In the genomic region with DNA sequence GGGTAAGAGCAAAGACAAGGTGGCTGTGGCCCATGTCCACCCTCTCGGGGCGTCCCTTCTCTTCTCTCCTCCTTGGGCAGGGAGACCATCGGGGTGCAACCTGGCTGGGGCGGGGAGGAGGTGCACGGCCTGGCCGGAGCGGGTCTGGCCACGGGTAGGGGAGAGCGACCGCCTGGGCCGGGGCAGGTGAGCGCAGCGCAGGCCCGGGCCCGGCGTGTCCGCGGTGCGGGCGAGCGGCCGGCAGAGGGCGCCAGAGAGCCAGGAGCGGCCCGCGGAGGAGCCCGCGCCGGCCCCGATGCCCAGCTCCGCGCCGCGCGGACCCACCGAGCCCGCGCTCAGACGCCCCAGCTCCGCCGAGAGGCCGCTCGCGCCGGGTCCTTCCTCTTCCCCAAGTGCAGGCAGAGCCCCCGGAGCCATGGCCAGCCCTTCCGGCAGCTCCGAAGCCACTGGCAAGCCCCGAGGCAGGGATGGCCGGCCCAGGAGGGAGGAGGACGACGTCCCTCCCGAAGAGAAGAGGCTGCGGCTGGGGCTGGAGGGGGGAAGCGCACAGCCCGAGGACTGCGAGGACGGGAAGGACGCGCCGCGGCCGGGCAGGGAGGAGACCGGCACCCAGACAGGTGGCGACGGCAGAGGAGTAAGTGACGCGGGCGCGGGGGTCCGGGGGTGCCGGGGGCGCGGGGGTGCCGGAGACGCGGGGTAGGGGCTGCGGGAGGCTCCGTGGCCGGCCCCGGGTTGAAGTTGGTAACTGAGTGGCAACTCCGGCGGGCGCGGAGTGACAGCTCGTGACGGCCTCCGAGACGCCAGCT, we compare ENCODE assay signal across 8 cellular contexts.
DNase-seq lines count a peak whose midpoint lies in the region; ATAC-seq and TF ChIP-seq lines count a peak whose summit lies in the region.
"Not testable (repeated sequence)": the region's sequence is repeated elsewhere in the genome, so short reads cannot be mapped to it uniquely, and the experiment has no call there.

No MANE protein-coding gene starts in this region.

- intact Hi-C loops in activated T-helper 2 cell treated with anti-CD3 and anti-CD28 coated beads, Interferon-gamma antibody, Interleukin-2, Interleukin-4, amounts not matched to agents 10 μg/mL and 5 μg/mL and 100 μg/mL, durations not matched to agents 14 hours and 24 hours and 36 hours (cut with micrococcal nuclease) = loop anchor here (10.0 kb wide), 1 partner anchor 375 kb away; no protein-coding TSS in a partner anchor
- intact Hi-C loops in spleen (cut with DNase I; ENCODE audit: low total_unique reads) = loop anchor here (10.0 kb wide), 2 partner anchors 255 to 1405 kb away; no protein-coding TSS in a partner anchor

- H3K9me3 Mint-ChIP-seq in activated T-helper 2 cell treated with anti-CD3 and anti-CD28 coated beads, Interferon-gamma antibody, Interleukin-2, Interleukin-4, amounts not matched to agents 10 μg/mL and 5 μg/mL and 100 μg/mL, durations not matched to agents 14 hours and 24 hours and 36 hours = not testable (repeated sequence)

- H3K27me3 Mint-ChIP-seq in activated T-helper 2 cell treated with anti-CD3 and anti-CD28 coated beads, Interferon-gamma antibody, Interleukin-2, Interleukin-4, amounts not matched to agents 10 μg/mL and 5 μg/mL and 100 μg/mL, durations not matched to agents 14 hours and 24 hours and 36 hours (ENCODE audit: low read depth) = peaks cover 11% of the 10 kb centered on the region

- not testable (repeated sequence) for H3K4me3 ChIP-seq in LNCaP clone FGC (ENCODE audit: low read depth, low read length)
- H3K4me3 ChIP-seq in spleen (peak overlapping the region in 4 of 8 donors; percentile 17 to 60 (median 28)), upper lobe of left lung (peak overlapping the region in 3 of 4 donors; percentile 18 to 38 (median 30))

- H3K36me3 ChIP-seq in spleen, upper lobe of left lung: not testable (repeated sequence)

- not testable (repeated sequence) for H3K36me3 Mint-ChIP-seq in activated T-helper 2 cell treated with anti-CD3 and anti-CD28 coated beads, Interferon-gamma antibody, Interleukin-2, Interleukin-4, amounts not matched to agents 10 μg/mL and 5 μg/mL and 100 μg/mL, durations not matched to agents 14 hours and 24 hours and 36 hours (ENCODE audit: low read depth)

- TF ChIP-seq EP300 in upper lobe of left lung (IDR thresholded peaks at IDR 0.05) = not testable (repeated sequence)

- peaks cover 0 to 54% (median 6%) of the 10 kb centered on the region in 7 donors for H3K27me3 ChIP-seq in spleen (replicated peaks in 1 of 7)
- not testable (repeated sequence) for H3K27me3 ChIP-seq in upper lobe of left lung

- H3K4me3 Mint-ChIP-seq in activated T-helper 2 cell treated with anti-CD3 and anti-CD28 coated beads, Interferon-gamma antibody, Interleukin-2, Interleukin-4, amounts not matched to agents 10 μg/mL and 5 μg/mL and 100 μg/mL, durations not matched to agents 14 hours and 24 hours and 36 hours (ENCODE audit: low read depth) = not testable (repeated sequence)

- not testable (repeated sequence) for H3K4me1 ChIP-seq in spleen, upper lobe of left lung

- not testable (repeated sequence) for H3K4me1 Mint-ChIP-seq in activated T-helper 2 cell treated with anti-CD3 and anti-CD28 coated beads, Interferon-gamma antibody, Interleukin-2, Interleukin-4, amounts not matched to agents 10 μg/mL and 5 μg/mL and 100 μg/mL, durations not matched to agents 14 hours and 24 hours and 36 hours (ENCODE audit: low read depth)

- peak; percentile 71 for ATAC-seq in left lobe of liver
- not testable (repeated sequence) for ATAC-seq in upper lobe of left lung (ENCODE audit: low FRiP score in 2 of 2)

- not testable (repeated sequence) for H3K27ac ChIP-seq in spleen, upper lobe of left lung

- not testable (repeated sequence) for H3K27ac Mint-ChIP-seq in activated T-helper 2 cell treated with anti-CD3 and anti-CD28 coated beads, Interferon-gamma antibody, Interleukin-2, Interleukin-4, amounts not matched to agents 10 μg/mL and 5 μg/mL and 100 μg/mL, durations not matched to agents 14 hours and 24 hours and 36 hours

- not testable (repeated sequence) for H3K9me3 ChIP-seq in spleen, upper lobe of left lung

- 0 to 7% (median 2%) methylated on average over 11 to 86 of the region's 89 CpGs for WGBS in spleen, 5 donors
- WGBS in upper lobe of left lung, 2 donors = 0 to 5% methylated on average over 2 to 19 of the region's 89 CpGs

- TF ChIP-seq CTCF in LNCaP clone FGC (IDR thresholded peaks at IDR 0.05; ENCODE audit: control insufficient read depth, extremely low read depth, insufficient read depth) = peak; percentile 67
- peak in 7 of 11 experiments; percentile 24 to 69 (median 50) for TF ChIP-seq CTCF in spleen (IDR thresholded peaks at IDR 0.05 in 8 of 11, conservative IDR thresholded peaks at IDR 0.05 in 3 of 11)
- peak; percentile 30 to 75 (median 61) for TF ChIP-seq CTCF in upper lobe of left lung (IDR thresholded peaks at IDR 0.05)

- TF ChIP-seq POLR2A in spleen (IDR thresholded peaks at IDR 0.05); upper lobe of left lung (IDR thresholded peaks at IDR 0.05): not testable (repeated sequence)

- peak; percentile 1 for DNase-seq in EH (ENCODE audit: low read depth)
- not testable (repeated sequence) for DNase-seq in LNCaP clone FGC (ENCODE audit: low read depth)
- DNase-seq in T-helper 9 cell = peak; percentile 49
- peak; percentile 41 for DNase-seq in activated T-helper 2 cell treated with anti-CD3 and anti-CD28 coated beads, Interferon-gamma antibody, Interleukin-2, Interleukin-4, amounts not matched to agents 10 μg/mL and 5 μg/mL and 100 μg/mL, durations not matched to agents 14 hours and 24 hours and 36 hours (ENCODE audit: low spot score)
- DNase-seq in effector CD8-positive, alpha-beta T cell (lab: John Stamatoyannopoulos, UW) = peak; percentile 4
- DNase-seq in left lobe of liver (ENCODE audit: low spot score) = peak; percentile 50
- DNase-seq in spleen = peak; percentile 83
- DNase-seq in upper lobe of left lung = peak; percentile 25 to 94
